Comparison of ENCODE assay signal across 2 cellular contexts in genomic region chr20:43058077-43058476, GRCh38.
TF ChIP-seq lines count a peak whose summit lies in the region.

No MANE protein-coding gene starts in this region.

TF ChIP-seq in HepG2, 621 proteins besides CTCF, POLR2A, EP300 and RAD21:
- TF ChIP-seq ZFP1 (CRISPR knock-in tag; IDR thresholded peaks at IDR 0.05) (no peak), ZBTB3 (CRISPR knock-in tag; IDR thresholded peaks at IDR 0.05; ENCODE audit: borderline replicate concordance, low read depth) (no peak), ZNF501 (CRISPR knock-in tag; IDR thresholded peaks at IDR 0.05) (no peak), RBFOX2 (IDR thresholded peaks at IDR 0.05; ENCODE audit: low read depth, low read length) (no peak), ZNF878 (CRISPR knock-in tag; IDR thresholded peaks at IDR 0.05) (no peak), ATRX (CRISPR knock-in tag; IDR thresholded peaks at IDR 0.05; ENCODE audit: borderline replicate concordance) (no peak), ZBTB38 (CRISPR knock-in tag; IDR thresholded peaks at IDR 0.05) (no peak), PLRG1 (conservative IDR thresholded peaks at IDR 0.05) (0 out of 2 replicates have a peak, but pooled peaks have one; percentile 57), ZNF282 (IDR thresholded peaks at IDR 0.05; ENCODE audit: partially characterized antibody) (peak; percentile 73), ZNF879 (CRISPR knock-in tag; IDR thresholded peaks at IDR 0.05) (no peak)

TF ChIP-seq in HEK293, 187 proteins besides CTCF, POLR2A, EP300 and RAD21 (continued from another document):
- no peak for TF ChIP-seq HOXC10 (CRISPR knock-in tag; IDR thresholded peaks at IDR 0.05)
- TF ChIP-seq ZBTB1 (tag by site-specific recombination; IDR thresholded peaks at IDR 0.05), result no peak
- no peak for TF ChIP-seq ZSCAN23 (tag by site-specific recombination; IDR thresholded peaks at IDR 0.05)
- TF ChIP-seq EGR2 (tag by site-specific recombination; IDR thresholded peaks at IDR 0.05; ENCODE audit: low read depth), result no peak
- no peak for TF ChIP-seq ZNF24 (tag by site-specific recombination; IDR thresholded peaks at IDR 0.05)
- TF ChIP-seq ZNF473 (tag by site-specific recombination; IDR thresholded peaks at IDR 0.05), result no peak
- TF ChIP-seq PRDM1 (tag by site-specific recombination; IDR thresholded peaks at IDR 0.05), result peak; percentile 61; the same call in 1 of the 2 replicates
- no peak for TF ChIP-seq KLF8 (tag by site-specific recombination; IDR thresholded peaks at IDR 0.05)
